In the genomic region with DNA sequence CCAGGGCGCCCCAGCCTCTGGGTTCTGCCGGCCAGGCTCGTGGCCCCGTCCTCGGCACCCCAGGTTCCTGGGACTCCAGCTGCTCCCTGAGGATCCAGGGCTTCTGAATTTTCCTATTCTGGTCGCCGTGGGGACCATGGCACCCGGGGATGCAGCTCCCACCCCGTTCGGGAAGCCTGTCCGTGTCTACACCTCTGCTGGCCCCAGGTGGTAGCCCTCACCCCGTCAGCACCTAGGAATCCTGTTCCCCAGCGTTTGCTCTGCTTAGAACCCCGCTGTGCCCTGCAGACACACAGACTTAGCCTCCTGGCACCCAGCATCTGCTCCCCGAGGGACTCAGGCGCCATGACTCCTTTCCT, we compare ENCODE assay signal across 1 cellular context.
TF ChIP-seq lines count a peak whose summit lies in the region.

No MANE protein-coding gene starts in this region.

TF ChIP-seq in IMR-90, 13 proteins besides CTCF, POLR2A, EP300 and RAD21 (continued from another document):
- TF ChIP-seq ELK1 (IDR thresholded peaks at IDR 0.05; ENCODE audit: borderline replicate concordance, low read depth, low read length) (no peak), BHLHE40 (IDR thresholded peaks at IDR 0.05; ENCODE audit: low read depth, low read length) (no peak), RCOR1 (IDR thresholded peaks at IDR 0.05; ENCODE audit: insufficient replicate concordance, low read length) (no peak), USF2 (IDR thresholded peaks at IDR 0.05; ENCODE audit: low read depth, low read length) (no peak), FOS (IDR thresholded peaks at IDR 0.05; ENCODE audit: low read depth, low read length) (no peak), NFE2L2 (IDR thresholded peaks at IDR 0.05; ENCODE audit: low read depth, low read length) (no peak), MAFK (IDR thresholded peaks at IDR 0.05; ENCODE audit: low read depth, low read length) (no peak), RFX5 (IDR thresholded peaks at IDR 0.05; ENCODE audit: low read depth, low read length) (no peak), SMC3 (IDR thresholded peaks at IDR 0.05; ENCODE audit: low read depth, low read length) (no peak), CEBPB (IDR thresholded peaks at IDR 0.05; ENCODE audit: low read depth, low read length) (no peak), CHD1 (IDR thresholded peaks at IDR 0.05; ENCODE audit: low read depth, low read length) (no peak)
